In genomic region chr17:83196088-83196765, GRCh38 we compare ENCODE assay signal across 10 cellular contexts.
DNase-seq lines count a peak whose midpoint lies in the region; ATAC-seq and TF ChIP-seq lines count a peak whose summit lies in the region.
"Had no signal": no experiment of that assay in that cellular context is flagged by ENCODE, and none has a peak within 500 bp of the region (broad histone marks: within the 10 kb centered on the region; RNA-seq: fewer than 3 reads in every experiment).

No MANE protein-coding gene starts in this region.

- H3K36me3 ChIP-seq in lower lobe of right lung: no peaks in the 10 kb centered on the region
- no peaks in the 10 kb centered on the region for H3K36me3 ChIP-seq in tibial artery

- ATAC-seq in lower lobe of right lung: no peak
- ATAC-seq in GM19023 (IDR thresholded peaks at IDR 0.05; ENCODE audit: unreplicated experiment): no peak

- peak; percentile 59 for DNase-seq in activated effector memory CD4-positive, alpha-beta T cell treated with anti-CD3 and anti-CD28 coated beads, Interleukin-2, amount 50 U/mL, for 16 hours
- DNase-seq in activated effector memory CD4-positive, alpha-beta T cell treated with Interleukin-2 at 50 U/mL for 16 hours: no peak
- DNase-seq in brain pericyte (ENCODE audit: low read depth, low spot score) (peak; percentile 88), lower lobe of right lung (peak; percentile 36), tibial artery (peak; percentile 61 to 83), OCI-M2 (lab: John Stamatoyannopoulos, UW; ENCODE audit: unreplicated experiment) (no peak), SW 1271 (lab: John Stamatoyannopoulos, UW) (no peak)
- DNase-seq: activated CD4-positive, CD25-positive, alpha-beta regulatory T cell treated with anti-CD3 and anti-CD28 coated beads, Interleukin-2, amount 50 U/mL, for 72 hours; NCI-H1694 had no signal

- intact Hi-C loops in lower lobe of right lung (cut with DNase I): no loop called here
- intact Hi-C loops in tibial artery (cut with DNase I; ENCODE audit: low total_unique reads): no loop called here

- no peak overlapping the region for H3K4me3 ChIP-seq in lower lobe of right lung
- H3K4me3 ChIP-seq in tibial artery: peak overlapping the region in 1 of 2 donors; percentile 4

- H3K9me3 ChIP-seq in lower lobe of right lung (no peaks in the 10 kb centered on the region), tibial artery (no peaks in the 10 kb centered on the region)

- H3K27me3 ChIP-seq in lower lobe of right lung (ENCODE audit: low read depth) (no peaks in the 10 kb centered on the region), tibial artery (no peaks in the 10 kb centered on the region)

- H3K27ac ChIP-seq in lower lobe of right lung (no peak overlapping the region), tibial artery (peak overlapping the region; percentile 79 to 85)

- TF ChIP-seq CTCF in lower lobe of right lung (IDR thresholded peaks at IDR 0.05) (no peak), tibial artery (IDR thresholded peaks at IDR 0.05) (no peak)

- H3K4me1 ChIP-seq in lower lobe of right lung (peaks cover 45% of the 10 kb centered on the region), tibial artery (peaks cover 9 to 81% (median 59%) of the 10 kb centered on the region in 4 donors)

Comparison
In these comparisons a context has a peak if more than half of its experiments do, and no peak if none do; other contexts are left out.
1. DNase-seq: peak in activated effector memory CD4-positive, alpha-beta T cell treated with anti-CD3 and anti-CD28 coated beads, Interleukin-2, amount 50 U/mL, for 16 hours (single experiment), brain pericyte (single experiment), lower lobe of right lung (single experiment) and tibial artery (2 of 2); none in activated effector memory CD4-positive, alpha-beta T cell treated with Interleukin-2 at 50 U/mL for 16 hours (single experiment), OCI-M2 (single experiment) and SW 1271 (0 of 2).